ENCODE assay signal across 26 cellular contexts in genomic region chr1:24284156-24284471, GRCh38. TPM values are rescaled to one million over a fixed set of nuclear protein-coding genes. Genes with fewer than 3 reads are reported as not detected.
A peak's percentile ranks its signal among the peaks of the same experiment; 100 is the strongest.
DNase-seq lines count a peak whose midpoint lies in the region; ATAC-seq and TF ChIP-seq lines count a peak whose summit lies in the region.
"Had no signal": no experiment of that assay in that cellular context is flagged by ENCODE, and none has a peak within 500 bp of the region (broad histone marks: within the 10 kb centered on the region; RNA-seq: fewer than 3 reads in every experiment).

No MANE protein-coding gene starts in this region.

- no TSS peak for BruUV-seq in PC-9 (replicated peaks; lab: Mats Ljungman, UMichigan)

- intact Hi-C loops in PC-9 (cut with micrococcal nuclease; ENCODE audit: unreplicated experiment), result no loop called here
- intact Hi-C loops in breast epithelium (cut with DNase I; ENCODE audit: low total_unique reads), result no loop called here

- H3K4me2 ChIP-seq in PC-9, result peak overlapping the region; percentile 66
- H3K4me2 ChIP-seq in osteoblast (ENCODE audit: insufficient read depth, low read length), result no peak overlapping the region
- H3K4me2 ChIP-seq: smooth muscle cell had no signal

- peak overlapping the region; percentile 3; the same call in 1 of the 2 replicates for H3K27ac ChIP-seq in ACC112 (ENCODE audit: low read depth, low read length)
- peak overlapping the region; percentile 94 for H3K27ac ChIP-seq in PC-9
- peak overlapping the region; percentile 54 to 73 for H3K27ac ChIP-seq in breast epithelium
- no peak overlapping the region for H3K27ac ChIP-seq in osteoblast (ENCODE audit: low read depth, low read length)
- H3K27ac ChIP-seq: upper lobe of left lung had no signal

- H3K9me3 ChIP-seq in PC-9 (ENCODE audit: insufficient read depth, low read depth), result no peaks in the 10 kb centered on the region
- H3K9me3 ChIP-seq in breast epithelium, result no peaks in the 10 kb centered on the region
- H3K9me3 ChIP-seq in osteoblast (ENCODE audit: low read depth, low read length), result no peaks in the 10 kb centered on the region
- H3K9me3 ChIP-seq: HAP-1, upper lobe of left lung had no signal

- DNase-seq in PC-9 (no peak), breast epithelium (ENCODE audit: low spot score in 2 of 2) (no peak), mesenteric fat pad (ENCODE audit: low spot score) (peak; percentile 86), NCI-H1436 treated with DMSO at 0.1 percent for 48 hours (lab: John Stamatoyannopoulos, UW) (no peak), osteoblast (ENCODE audit: insufficient read length, low spot score, missing footprints) (no peak)
- no peak for DNase-seq in activated T-cell treated with anti-CD3 and anti-CD28 coated beads, Interleukin-2, amount 50 U/mL, for 1 hour
- DNase-seq: activated CD4-positive, CD25-positive, alpha-beta regulatory T cell treated with anti-CD3 and anti-CD28 coated beads, Interleukin-2, amount 50 U/mL, for 72 hours; COR-L47; cortex of kidney; DMS79; glutamatergic neuron; NCI-H1105; NCI-H2227 treated with DMSO at 0.1 percent for 48 hours; NCI-H774; nucleus accumbens; retina; Right ventricle myocardium superior; stimulated activated CD4-positive, alpha-beta T cell treated with anti-CD3 and anti-CD28 coated beads, Interleukin-2, amount 100 ng/mL, for 24 hours; upper lobe of left lung had no signal

- CTCF ChIA-PET in PC-9 (lab: Charles Lee), result interaction anchor here (0.8 to 0.9 kb wide), 2 partner anchors 81 to 82 kb away, joined by 3 to 13 read pairs; no protein-coding TSS in a partner anchor

- peaks cover 20% of the 10 kb centered on the region for H3K4me1 ChIP-seq in ACC112 (ENCODE audit: control insufficient read depth, insufficient read depth, low read length, unreplicated experiment)
- peaks cover 59% of the 10 kb centered on the region for H3K4me1 ChIP-seq in PC-9 (replicated peaks; ENCODE audit: insufficient read depth)
- peaks cover 3 to 7% of the 10 kb centered on the region in 2 donors for H3K4me1 ChIP-seq in breast epithelium
- H3K4me1 ChIP-seq in osteoblast (ENCODE audit: insufficient read depth, low read length), result peaks cover 13% of the 10 kb centered on the region

- no peaks in the 10 kb centered on the region for H3K79me2 ChIP-seq in ACC112 (ENCODE audit: control insufficient read depth, insufficient read depth, low read length, unreplicated experiment)
- no peaks in the 10 kb centered on the region for H3K79me2 ChIP-seq in PC-9 (ENCODE audit: low read depth)
- no peaks in the 10 kb centered on the region for H3K79me2 ChIP-seq in osteoblast (ENCODE audit: insufficient read depth, low read length)

- TF ChIP-seq POLR2A in breast epithelium (IDR thresholded peaks at IDR 0.05), result no peak

- no peak for ATAC-seq in GM18870 (IDR thresholded peaks at IDR 0.05; ENCODE audit: unreplicated experiment)

- no peaks in the 10 kb centered on the region for H3K9me2 ChIP-seq in PC-9 (ENCODE audit: insufficient read depth)

- H4K20me1 ChIP-seq in PC-9 (ENCODE audit: insufficient read depth) (no peaks in the 10 kb centered on the region), osteoblast (ENCODE audit: insufficient read depth, low read length) (no peaks in the 10 kb centered on the region)

- H3K4me3 ChIP-seq in ACC112 (ENCODE audit: low read depth, low read length) (no peak overlapping the region), PC-9 (no peak overlapping the region), breast epithelium (no peak overlapping the region), osteoblast (ENCODE audit: insufficient read depth, low read length) (no peak overlapping the region)
- H3K4me3 ChIP-seq: HAP-1, smooth muscle cell, upper lobe of left lung had no signal

- H3F3A ChIP-seq in PC-9 (ENCODE audit: insufficient read depth, low read depth), result peaks cover 38% of the 10 kb centered on the region

- H3K36me3 ChIP-seq in ACC112 (ENCODE audit: insufficient read depth, low read length), result no peaks in the 10 kb centered on the region
- H3K36me3 ChIP-seq in PC-9 (ENCODE audit: low read depth), result no peaks in the 10 kb centered on the region
- no peaks in the 10 kb centered on the region for H3K36me3 ChIP-seq in breast epithelium
- no peaks in the 10 kb centered on the region for H3K36me3 ChIP-seq in osteoblast (ENCODE audit: insufficient read depth, low read length)
- H3K36me3 ChIP-seq: HAP-1, upper lobe of left lung had no signal

- TF ChIP-seq CTCF in PC-9 (conservative IDR thresholded peaks at IDR 0.05) (no peak), breast epithelium (IDR thresholded peaks at IDR 0.05) (no peak), osteoblast (IDR thresholded peaks at IDR 0.05; ENCODE audit: extremely low read depth, low read depth, low read length) (no peak)

- H2AFZ ChIP-seq in ACC112 (ENCODE audit: low read length, unreplicated experiment) (no peak overlapping the region), PC-9 (no peak overlapping the region), osteoblast (ENCODE audit: low read length) (no peak overlapping the region)

- H3K27me3 ChIP-seq in ACC112 (ENCODE audit: insufficient read depth, low read length) (peaks cover 9% of the 10 kb centered on the region; the same call in 1 of the 2 replicates), PC-9 (ENCODE audit: insufficient read depth, low read depth) (no peaks in the 10 kb centered on the region), breast epithelium (no peaks in the 10 kb centered on the region), osteoblast (ENCODE audit: insufficient read depth, low read length) (peaks cover 20% of the 10 kb centered on the region)
- H3K27me3 ChIP-seq: upper lobe of left lung had no signal

- POLR2A ChIA-PET in PC-9 (lab: Charles Lee; ENCODE audit: unreplicated experiment), result interaction anchor here (0.6 to 1.0 kb wide), 3 partner anchors 17 to 80 kb away, joined by 5 to 17 read pairs (median 5); no protein-coding TSS in a partner anchor

RNA-seq across cellular contexts. Expression of gene GRHL3, which starts 35.0 kb away (rescaled TPM):
- total RNA-seq in PC-9 (2021) (1.1 and 1.7 TPM in 2 replicates), breast epithelium (1 to 10 TPM in 1 of 3 donors, under 1 TPM in 1, not detected in 1; 0.98 to 4.0 TPM), mesenteric fat pad (not detected), osteoblast (not detected in 2 replicates)
- total RNA-seq: B cell, lung microvascular endothelial cell, Right ventricle myocardium superior, subcutaneous adipose tissue had no signal
